8 cellular contexts compared by ENCODE assay signal in genomic region chr11:45804806-45805304, GRCh38. TPM values are rescaled to one million over a fixed set of nuclear protein-coding genes. Genes with fewer than 3 reads are reported as not detected.
DNase-seq lines count a peak whose midpoint lies in the region; ATAC-seq, FAIRE-seq and TF ChIP-seq lines count a peak whose summit lies in the region.

Gene SLC35C1, plus strand, starts transcription at chr11:45805149. Its CDS starts 653 bp downstream, at chr11:45805802.

- TF ChIP-seq POLR2A in GM12892 (IDR thresholded peaks at IDR 0.05; ENCODE audit: low read depth, low read length) = peak; percentile 81

- WGBS in psoas muscle, 3 donors = 1% methylated on average over 31 to 45 of the region's 45 CpGs

- FAIRE-seq in GM12892 (lab: Jason Lieb, UNC) (peak; percentile 96), urothelium cell line (lab: Jason Lieb, UNC) (no peak)

- intact Hi-C loops in T-helper 1 cell treated with Interleukin-12 subunit alpha and Interleukin-12 subunit beta and Interleukin-4 antibody, amounts not matched to agents 30 ng/mL and 1 ng/mL, for 36 hours (cut with micrococcal nuclease) = loop anchor here (1.0 to 10.0 kb wide), 15 partner anchors 29 to 1740 kb away; partner anchors contain the start of genes ACCS, ATG13, CD82 and CRY2
- intact Hi-C loops in left cardiac atrium (cut with DNase I) = no loop called here
- intact Hi-C loops in psoas muscle (cut with DNase I) = no loop called here

- no peak for TF ChIP-seq CTCF in psoas muscle (IDR thresholded peaks at IDR 0.05)

- H3K27me3 ChIP-seq in psoas muscle (ENCODE audit: insufficient read depth in 3 of 3, low read length in 2 of 3) = no peaks in the 10 kb centered on the region

- DNase-seq in GM12892 (ENCODE audit: insufficient read length) (peak; percentile 97), NCI-H146 treated with DMSO at 0.1 percent for 48 hours (lab: John Stamatoyannopoulos, UW; ENCODE audit: unreplicated experiment) (peak; percentile 92), amniotic stem cell (lab: John Stamatoyannopoulos, UW) (peak; percentile 83), left cardiac atrium (peak; percentile 98), psoas muscle (peak; percentile 97 to 98), urothelium cell line (ENCODE audit: low spot score) (peak; percentile 98)

- H3K4me3 ChIP-seq in psoas muscle = peak within 1 kb of the TSS; percentile 94

- ATAC-seq in HG02840 (IDR thresholded peaks at IDR 0.05; ENCODE audit: low FRiP score, unreplicated experiment) = peak; percentile 92
- peak; percentile 96 to 97 for ATAC-seq in left cardiac atrium
- ATAC-seq in psoas muscle = peak; percentile 96 to 97 (median 96)

- peak within 1 kb of the TSS; percentile 82 for H3K27ac ChIP-seq in psoas muscle

- H3K9me3 ChIP-seq in psoas muscle = no peaks in the 10 kb centered on the region

- H3K4me1 ChIP-seq in psoas muscle = peaks cover 30% of the 10 kb centered on the region

- peaks cover 0 to 10% of the 10 kb centered on the region in 2 donors for H3K36me3 ChIP-seq in psoas muscle (ENCODE audit: insufficient read depth in 1 of 2, low read depth in 1 of 2)

RNA-seq across cellular contexts. Expression of gene SLC35C1, which starts in this region (rescaled TPM):
- polyA plus RNA-seq in GM12892 (2012; ENCODE audit: missing spikeins) = 1.8 TPM
- total RNA-seq in T-helper 1 cell treated with Interleukin-12 subunit alpha and Interleukin-12 subunit beta and Interleukin-4 antibody, amounts not matched to agents 30 ng/mL and 1 ng/mL, for 36 hours = 23.9 and 24.4 TPM in 2 replicates
- total RNA-seq in left cardiac atrium = 10 to 100 TPM; 12.4 to 13.3 TPM
- 1 to 10 TPM; 5.3 to 8.7 (median 6.9) TPM for total RNA-seq in psoas muscle
- 10 to 100 TPM in 2 of 3 donors, 1 to 10 TPM in 1; 6.7 to 11.8 (median 10.1) TPM for polyA plus RNA-seq in psoas muscle

Comparison
In these comparisons a context has a peak if more than half of its experiments do, and no peak if none do; other contexts are left out.
1. Peak in every context shown above with its lines: DNase-seq, ATAC-seq, H3K4me3 ChIP-seq and H3K27ac ChIP-seq.